9 cellular contexts compared by ENCODE assay signal in genomic region chr5:134902071-134902801, GRCh38. TPM values are rescaled to one million over a fixed set of nuclear protein-coding genes. Genes with fewer than 3 reads are reported as not detected.
DNase-seq lines count a peak whose midpoint lies in the region; ATAC-seq, FAIRE-seq and TF ChIP-seq lines count a peak whose summit lies in the region.
"Had no signal": no experiment of that assay in that cellular context is flagged by ENCODE, and none has a peak within 500 bp of the region (broad histone marks: within the 10 kb centered on the region; RNA-seq: fewer than 3 reads in every experiment).

No MANE protein-coding gene starts in this region.

- no peak for TF ChIP-seq POLR2A in GM12892 (IDR thresholded peaks at IDR 0.05; ENCODE audit: low read depth, low read length)
- no peak for TF ChIP-seq POLR2A in HepG2 (IDR thresholded peaks at IDR 0.05; ENCODE audit: insufficient read depth in 1 of 2, low read depth in 2 of 2, low read length in 2 of 2)

- H3K4me1 Mint-ChIP-seq in osteocyte (ENCODE audit: unreplicated experiment): peaks cover 10% of the 10 kb centered on the region

- H3K27me3 ChIP-seq in HepG2 (ENCODE audit: control insufficient read depth in 1 of 2, insufficient read depth in 2 of 2, low read length in 2 of 2): no peaks in the 10 kb centered on the region

- TF ChIP-seq RAD21 in HepG2 (CRISPR knock-in tag; IDR thresholded peaks at IDR 0.05): no peak

- H3K4me2 ChIP-seq in OCI-LY7 (ENCODE audit: low read length): peak overlapping the region; percentile 84
- no peak overlapping the region for H3K4me2 ChIP-seq in HepG2 (ENCODE audit: low read depth, low read length)

- H3K79me2 ChIP-seq in OCI-LY7 (ENCODE audit: insufficient read depth, low read depth, low read length): peaks cover 9% of the 10 kb centered on the region; the same call in 1 of the 2 replicates
- H3K79me2 ChIP-seq in HepG2 (ENCODE audit: insufficient read depth, low read length): peaks cover 4% of the 10 kb centered on the region

- BruUV-seq in OCI-LY7 (replicated peaks; lab: Mats Ljungman, UMichigan) (no TSS peak), HepG2 (replicated peaks; lab: Mats Ljungman, UMichigan) (no TSS peak)

- intact Hi-C loops in OCI-LY7 (cut with micrococcal nuclease; ENCODE audit: unreplicated experiment): loop anchor here (10.0 kb wide), 1 partner anchor 377 kb away; the partner anchor contains the start of gene JADE2
- intact Hi-C loops in HepG2 (cut with micrococcal nuclease; ENCODE audit: unreplicated experiment): no loop called here

- H3K36me3 Mint-ChIP-seq in osteocyte (ENCODE audit: unreplicated experiment): peaks cover 8% of the 10 kb centered on the region

- peak; percentile 83 for FAIRE-seq in GM12892 (lab: Jason Lieb, UNC)
- no peak for FAIRE-seq in HepG2 (lab: Jason Lieb, UNC)

- H4K20me1 ChIP-seq in OCI-LY7 (ENCODE audit: insufficient read depth, low read length) (no peaks in the 10 kb centered on the region), HepG2 (ENCODE audit: insufficient read depth, low read length) (no peaks in the 10 kb centered on the region)

- no peaks in the 10 kb centered on the region for H3K9me2 ChIP-seq in OCI-LY7 (ENCODE audit: insufficient read depth, low read length)

- no peak overlapping the region for H3K27ac Mint-ChIP-seq in osteocyte (ENCODE audit: unreplicated experiment)

- H3K9me3 ChIP-seq in HEK293 (ENCODE audit: control insufficient read depth, insufficient read depth, low read depth, low read length) (no peaks in the 10 kb centered on the region), OCI-LY7 (ENCODE audit: low read length) (no peaks in the 10 kb centered on the region), HepG2 (ENCODE audit: low read length) (no peaks in the 10 kb centered on the region)

- TF ChIP-seq CTCF in HEK293 (tag by site-specific recombination; IDR thresholded peaks at IDR 0.05): no peak
- no peak for TF ChIP-seq CTCF in OCI-LY7 (conservative IDR thresholded peaks at IDR 0.05; ENCODE audit: low read length)
- TF ChIP-seq CTCF in osteocyte (IDR thresholded peaks at IDR 0.05): no peak
- no peak for TF ChIP-seq CTCF in HepG2 (CRISPR knock-in tag; IDR thresholded peaks at IDR 0.05)

- H3K9me3 Mint-ChIP-seq in osteocyte (ENCODE audit: unreplicated experiment): no peaks in the 10 kb centered on the region

- POLR2A ChIA-PET in HEK293 (lab: Yijun Ruan, JAX): no interaction called here
- POLR2A ChIA-PET in OCI-LY7 (lab: Charles Lee): interaction anchor here (0.5 to 1.7 kb wide), 15 partner anchors 10 to 1963 kb away, joined by 3 to 5 read pairs (median 3); partner anchors contain the start of genes C5orf24 and TXNDC15
- POLR2A ChIA-PET in HepG2 (lab: Yijun Ruan, JAX): no interaction called here

- in situ Hi-C loops in HepG2 (cut with HindIII; ENCODE audit: extremely low pct_ligation_motif_present, low pct_unique_long_range_greater_than_20kb): no loop called here

- H3K27me3 Mint-ChIP-seq in osteocyte (ENCODE audit: unreplicated experiment): no peaks in the 10 kb centered on the region

- 92% methylated on average over 10 of the region's 10 CpGs for WGBS in HepG2 (ENCODE audit: low lambda C conversion rate)

- H2AFZ ChIP-seq in OCI-LY7 (ENCODE audit: low read length): peak overlapping the region; percentile 60; the same call in 1 of the 2 replicates
- H2AFZ ChIP-seq in HepG2 (ENCODE audit: low read length): no peak overlapping the region

- no peak for ATAC-seq in HepG2

- DNase-seq in GM12892 (ENCODE audit: insufficient read length) (peak; percentile 31), OCI-LY7 (ENCODE audit: low spot score) (peak; percentile 82), germinal center (ENCODE audit: low spot score) (peak; percentile 73), superior temporal gyrus (ENCODE audit: extremely low spot score) (no peak), osteocyte (ENCODE audit: extremely low spot score, unreplicated experiment) (no peak), HepG2 (ENCODE audit: low spot score) (no peak), DMS79 treated with DMSO at 0.1 percent for 48 hours (lab: John Stamatoyannopoulos, UW) (no peak)
- DNase-seq: NCI-H69 had no signal

- no peak overlapping the region for H3K27ac ChIP-seq in HEK293 (ENCODE audit: extremely low read depth, low read depth, low read length)
- H3K27ac ChIP-seq in OCI-LY7 (ENCODE audit: low read depth, low read length, poor library complexity, severe bottlenecking): peak overlapping the region; percentile 93
- no peak overlapping the region for H3K27ac ChIP-seq in HepG2 (ENCODE audit: extremely low read length, insufficient read depth, low read length)

- H3K4me1 ChIP-seq in HEK293 (ENCODE audit: control insufficient read depth, insufficient read depth, low read length) (no peaks in the 10 kb centered on the region), OCI-LY7 (ENCODE audit: insufficient read depth, low read length, poor library complexity, severe bottlenecking) (peaks cover 41% of the 10 kb centered on the region), HepG2 (ENCODE audit: insufficient read depth, low read length) (peaks cover 13% of the 10 kb centered on the region; the same call in 1 of the 2 replicates)

- H3K9ac ChIP-seq in HepG2 (ENCODE audit: insufficient read depth, low read depth, low read length): no peak overlapping the region

- TF ChIP-seq EP300 in HepG2 (IDR thresholded peaks at IDR 0.05; ENCODE audit: low read depth in 2 of 2, low read length in 2 of 2) (no peak), HepG2 (CRISPR knock-in tag; IDR thresholded peaks at IDR 0.05; ENCODE audit: borderline replicate concordance) (no peak)

- no peak overlapping the region for H3K4me3 Mint-ChIP-seq in osteocyte (ENCODE audit: unreplicated experiment)

- CTCF ChIA-PET in HEK293 (lab: Yijun Ruan, JAX): interaction anchor here (0.7 to 1.2 kb wide), 2 partner anchors 8 to 14 kb away, joined by 3 to 4 read pairs; no protein-coding TSS in a partner anchor
- CTCF ChIA-PET in OCI-LY7 (lab: Charles Lee; ENCODE audit: unreplicated experiment): interaction anchor here (0.9 to 1.1 kb wide), 2 partner anchors 17 to 26 kb away, joined by 3 read pairs; no protein-coding TSS in a partner anchor
- CTCF ChIA-PET in HepG2 (lab: Yijun Ruan, JAX; ENCODE audit: low intra/inter-chr PET ratio, low total read pairs): no interaction called here

- no peak overlapping the region for H3K4me3 ChIP-seq in HEK293 (ENCODE audit: low read depth, low read length)
- H3K4me3 ChIP-seq in OCI-LY7 (ENCODE audit: low read depth, low read length, poor library complexity, severe bottlenecking): peak overlapping the region; percentile 25
- H3K4me3 ChIP-seq in HepG2 (replicated peaks in 1 of 3; ENCODE audit: insufficient read depth in 1 of 3, low read depth in 2 of 3, low read length in 3 of 3): no peak overlapping the region

- peaks cover 11 to 26% of the 10 kb centered on the region in 2 experiments; a peak in 2 of 3 replicates for H3K36me3 ChIP-seq in HEK293 (ENCODE audit: control insufficient read depth in 2 of 2, insufficient read depth in 1 of 2, low read length in 2 of 2)
- peaks cover 21% of the 10 kb centered on the region for H3K36me3 ChIP-seq in OCI-LY7 (ENCODE audit: insufficient read depth, low read length)
- peaks cover 6 to 16% of the 10 kb centered on the region in 2 experiments; a peak in 3 of 5 replicates for H3K36me3 ChIP-seq in HepG2 (replicated peaks in 1 of 2; ENCODE audit: control insufficient read depth in 1 of 2, insufficient read depth in 2 of 2, low read length in 2 of 2)

RNA-seq across cellular contexts. Expression of gene PCBD2, which starts 2.7 kb away (rescaled TPM):
- 4.7 TPM for polyA plus RNA-seq in GM12892 (2012; ENCODE audit: missing spikeins)
- total RNA-seq in OCI-LY7 (2014; rRNA removed; shearing (Covaris generic)): 9.4 and 12.2 TPM in 2 replicates
- 30.7 and 34.3 TPM in 2 replicates for total RNA-seq in OCI-LY7 (2022)
- total RNA-seq in osteocyte: 8.5 and 11.8 TPM in 2 replicates
- 12.0 and 12.3 TPM in 2 replicates for total RNA-seq in HepG2 (2016; rRNA removed; fragmentation: Illumina TruSeq; extraction: Trizol)
- total RNA-seq in HepG2 (2016; cell fraction: cytosol; rRNA removed; fragmentation: Illumina TruSeq; extraction: Trizol; ENCODE audit: low read depth): 7.1 and 9.2 TPM in 2 replicates
- total RNA-seq in HepG2 (2016; cell fraction: insoluble cytoplasmic fraction; rRNA removed; fragmentation: Illumina TruSeq; extraction: Trizol): 11.0 and 11.8 TPM in 2 replicates
- 10.6 and 11.8 TPM in 2 replicates for total RNA-seq in HepG2 (2016; cell fraction: membrane; rRNA removed; fragmentation: Illumina TruSeq; extraction: Trizol)
- 9.6 and 10.0 TPM in 2 replicates for total RNA-seq in HepG2 (2016; cell fraction: nucleus; rRNA removed; fragmentation: Illumina TruSeq; extraction: Trizol)
- 4.1 and 5.5 TPM in 2 replicates for polyA plus RNA-seq in HepG2 (2011; rRNA removed)
- polyA plus RNA-seq in HepG2 (2011; cell fraction: cytosol; rRNA removed): 3.9 and 4.1 TPM in 2 replicates
- 4.0 and 4.1 TPM in 2 replicates for polyA plus RNA-seq in HepG2 (2011; cell fraction: nucleus; rRNA removed)
- 3.2 and 4.6 TPM in 2 replicates for polyA plus RNA-seq in HepG2 (2012)
- polyA plus RNA-seq in HepG2 (2016; cell fraction: cytosol; fragmentation: Illumina TruSeq; extraction: Trizol; ENCODE audit: low read depth): 8.6 and 11.4 TPM in 2 replicates
- polyA plus RNA-seq in HepG2 (2016; cell fraction: insoluble cytoplasmic fraction; fragmentation: Illumina TruSeq; extraction: Trizol; ENCODE audit: low read depth): 10.4 and 11.3 TPM in 2 replicates
- polyA plus RNA-seq in HepG2 (2016; cell fraction: membrane; fragmentation: Illumina TruSeq; extraction: Trizol; ENCODE audit: low read depth): 8.8 and 9.2 TPM in 2 replicates
- 16.0 and 16.6 TPM in 2 replicates for polyA plus RNA-seq in HepG2 (2016; cell fraction: nucleus; fragmentation: Illumina TruSeq; extraction: Trizol; ENCODE audit: insufficient read depth, low read depth)
- 2.3 and 4.8 TPM in 2 replicates for polyA minus RNA-seq in HepG2 (2011; rRNA and poly(A)+ RNA removed; ENCODE audit: low replicate concordance)
- 2.8 and 3.4 TPM in 2 replicates for polyA minus RNA-seq in HepG2 (2011; cell fraction: cytosol; rRNA and poly(A)+ RNA removed)
- polyA minus RNA-seq in HepG2 (2011; cell fraction: nucleus; rRNA and poly(A)+ RNA removed): 5.0 and 8.0 TPM in 2 replicates

RNA-seq across cellular contexts. Expression of gene TXNDC15, which starts 28.1 kb away (rescaled TPM):
- polyA plus RNA-seq in GM12892 (2012; ENCODE audit: missing spikeins): 27.1 TPM
- 20.6 and 43.5 TPM in 2 replicates for total RNA-seq in OCI-LY7 (2014; rRNA removed; shearing (Covaris generic))
- total RNA-seq in OCI-LY7 (2022): 31.1 and 37.9 TPM in 2 replicates
- 68.2 and 75.7 TPM in 2 replicates for total RNA-seq in osteocyte
- 33.6 and 49.9 TPM in 2 replicates for total RNA-seq in HepG2 (2016; rRNA removed; fragmentation: Illumina TruSeq; extraction: Trizol)
- 10.0 and 12.6 TPM in 2 replicates for total RNA-seq in HepG2 (2016; cell fraction: cytosol; rRNA removed; fragmentation: Illumina TruSeq; extraction: Trizol; ENCODE audit: low read depth)
- 33.1 and 46.0 TPM in 2 replicates for total RNA-seq in HepG2 (2016; cell fraction: insoluble cytoplasmic fraction; rRNA removed; fragmentation: Illumina TruSeq; extraction: Trizol)
- 16.2 and 20.5 TPM in 2 replicates for total RNA-seq in HepG2 (2016; cell fraction: membrane; rRNA removed; fragmentation: Illumina TruSeq; extraction: Trizol)
- 38.4 and 46.0 TPM in 2 replicates for total RNA-seq in HepG2 (2016; cell fraction: nucleus; rRNA removed; fragmentation: Illumina TruSeq; extraction: Trizol)
- 22.2 and 27.9 TPM in 2 replicates for polyA plus RNA-seq in HepG2 (2011; rRNA removed)
- 39.4 and 55.2 TPM in 2 replicates for polyA plus RNA-seq in HepG2 (2011; cell fraction: cytosol; rRNA removed)
- 24.0 and 24.4 TPM in 2 replicates for polyA plus RNA-seq in HepG2 (2011; cell fraction: nucleus; rRNA removed)
- 25.8 and 30.9 TPM in 2 replicates for polyA plus RNA-seq in HepG2 (2012)
- polyA plus RNA-seq in HepG2 (2016; cell fraction: cytosol; fragmentation: Illumina TruSeq; extraction: Trizol; ENCODE audit: low read depth): 10.7 and 11.0 TPM in 2 replicates
- 32.6 and 34.2 TPM in 2 replicates for polyA plus RNA-seq in HepG2 (2016; cell fraction: insoluble cytoplasmic fraction; fragmentation: Illumina TruSeq; extraction: Trizol; ENCODE audit: low read depth)
- polyA plus RNA-seq in HepG2 (2016; cell fraction: membrane; fragmentation: Illumina TruSeq; extraction: Trizol; ENCODE audit: low read depth): 17.4 and 18.7 TPM in 2 replicates
- polyA plus RNA-seq in HepG2 (2016; cell fraction: nucleus; fragmentation: Illumina TruSeq; extraction: Trizol; ENCODE audit: insufficient read depth, low read depth): 84.5 TPM in 2 replicates
- 22.6 and 27.6 TPM in 2 replicates for polyA minus RNA-seq in HepG2 (2011; rRNA and poly(A)+ RNA removed; ENCODE audit: low replicate concordance)
- polyA minus RNA-seq in HepG2 (2011; cell fraction: cytosol; rRNA and poly(A)+ RNA removed): 20.3 and 30.2 TPM in 2 replicates
- 15.2 and 16.9 TPM in 2 replicates for polyA minus RNA-seq in HepG2 (2011; cell fraction: nucleus; rRNA and poly(A)+ RNA removed)

RNA-seq across cellular contexts. Expression of gene C5orf24, which starts 56.5 kb away (rescaled TPM):
- 20.3 TPM for polyA plus RNA-seq in GM12892 (2012; ENCODE audit: missing spikeins)
- 28.4 and 36.7 TPM in 2 replicates for total RNA-seq in OCI-LY7 (2014; rRNA removed; shearing (Covaris generic))
- total RNA-seq in OCI-LY7 (2022) (33.8 and 42.4 TPM in 2 replicates), osteocyte (81.7 and 81.8 TPM in 2 replicates), HepG2 (2016; rRNA removed; fragmentation: Illumina TruSeq; extraction: Trizol) (41.5 and 52.6 TPM in 2 replicates)
- 10.3 and 10.6 TPM in 2 replicates for total RNA-seq in HepG2 (2016; cell fraction: cytosol; rRNA removed; fragmentation: Illumina TruSeq; extraction: Trizol; ENCODE audit: low read depth)
- 39.8 and 49.7 TPM in 2 replicates for total RNA-seq in HepG2 (2016; cell fraction: insoluble cytoplasmic fraction; rRNA removed; fragmentation: Illumina TruSeq; extraction: Trizol)
- 33.9 and 34.4 TPM in 2 replicates for total RNA-seq in HepG2 (2016; cell fraction: membrane; rRNA removed; fragmentation: Illumina TruSeq; extraction: Trizol)
- total RNA-seq in HepG2 (2016; cell fraction: nucleus; rRNA removed; fragmentation: Illumina TruSeq; extraction: Trizol): 39.4 and 43.9 TPM in 2 replicates
- polyA plus RNA-seq in HepG2 (2011; rRNA removed): 30.3 and 34.6 TPM in 2 replicates
- 10.6 and 18.7 TPM in 2 replicates for polyA plus RNA-seq in HepG2 (2011; cell fraction: cytosol; rRNA removed)
- polyA plus RNA-seq in HepG2 (2011; cell fraction: nucleus; rRNA removed): 23.1 and 31.3 TPM in 2 replicates
- 25.4 and 26.1 TPM in 2 replicates for polyA plus RNA-seq in HepG2 (2012)
- 8.0 and 8.8 TPM in 2 replicates for polyA plus RNA-seq in HepG2 (2016; cell fraction: cytosol; fragmentation: Illumina TruSeq; extraction: Trizol; ENCODE audit: low read depth)
- 39.1 and 45.0 TPM in 2 replicates for polyA plus RNA-seq in HepG2 (2016; cell fraction: insoluble cytoplasmic fraction; fragmentation: Illumina TruSeq; extraction: Trizol; ENCODE audit: low read depth)
- 19.7 and 20.6 TPM in 2 replicates for polyA plus RNA-seq in HepG2 (2016; cell fraction: membrane; fragmentation: Illumina TruSeq; extraction: Trizol; ENCODE audit: low read depth)
- polyA plus RNA-seq in HepG2 (2016; cell fraction: nucleus; fragmentation: Illumina TruSeq; extraction: Trizol; ENCODE audit: insufficient read depth, low read depth): 53.8 and 56.9 TPM in 2 replicates
- polyA minus RNA-seq in HepG2 (2011; rRNA and poly(A)+ RNA removed; ENCODE audit: low replicate concordance): 32.1 and 44.9 TPM in 2 replicates
- polyA minus RNA-seq in HepG2 (2011; cell fraction: cytosol; rRNA and poly(A)+ RNA removed): 24.9 and 25.5 TPM in 2 replicates
- polyA minus RNA-seq in HepG2 (2011; cell fraction: nucleus; rRNA and poly(A)+ RNA removed): 61.3 and 65.8 TPM in 2 replicates

Comparison
In these comparisons a context has a peak if more than half of its experiments do, and no peak if none do; other contexts are left out.
1. DNase-seq: peak in GM12892 (single experiment), OCI-LY7 (single experiment) and germinal center (single experiment); none in superior temporal gyrus (single experiment), osteocyte (single experiment), HepG2 (single experiment) and DMS79 treated with DMSO at 0.1 percent for 48 hours (single experiment).